ENCODE assay signal across 13 cellular contexts in the genomic region with DNA sequence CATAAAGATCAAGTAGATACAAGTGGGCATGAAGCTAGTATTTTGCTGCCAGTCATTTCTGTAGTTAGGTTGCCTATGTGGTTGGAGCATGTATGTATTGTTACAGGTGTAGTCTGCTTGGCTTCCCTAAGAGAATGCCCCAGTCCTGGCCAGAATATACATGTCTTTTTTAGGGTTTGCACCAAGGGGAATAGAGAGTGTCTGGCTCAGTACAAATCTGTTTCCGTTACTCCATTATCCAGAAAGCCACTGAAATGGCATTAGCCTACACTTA. TPM values are rescaled to one million over a fixed set of nuclear protein-coding genes. Genes with fewer than 3 reads are reported as not detected.
A peak's percentile ranks its signal among the peaks of the same experiment; 100 is the strongest.
DNase-seq lines count a peak whose midpoint lies in the region; ATAC-seq and TF ChIP-seq lines count a peak whose summit lies in the region.
"Had no signal": no experiment of that assay in that cellular context is flagged by ENCODE, and none has a peak within 500 bp of the region (broad histone marks: within the 10 kb centered on the region; RNA-seq: fewer than 3 reads in every experiment).

No MANE protein-coding gene starts in this region.

- H3K4me3 ChIP-seq in psoas muscle = no peak overlapping the region
- H3K4me3 ChIP-seq: uterus had no signal

- no peaks in the 10 kb centered on the region for H3K27me3 Mint-ChIP-seq in activated CD4-positive, alpha-beta T cell treated with anti-CD3 and anti-CD28 coated beads, Interleukin-2, amount 10 ng/mL, durations not matched to agents 7 days and 5 days
- H3K27me3 Mint-ChIP-seq in activated T-helper 17 cell treated with anti-CD3 and anti-CD28 coated beads, Interleukin-2, amount 50 U/mL, for 72 hours = no peaks in the 10 kb centered on the region
- H3K27me3 Mint-ChIP-seq: progenitor cell of endocrine pancreas had no signal

- peaks cover 51% of the 10 kb centered on the region for H3K4me1 ChIP-seq in psoas muscle

- peaks cover 75% of the 10 kb centered on the region for H3K36me3 Mint-ChIP-seq in activated CD4-positive, alpha-beta T cell treated with anti-CD3 and anti-CD28 coated beads, Interleukin-2, amount 10 ng/mL, durations not matched to agents 7 days and 5 days (ENCODE audit: low read depth)
- peaks cover 49% of the 10 kb centered on the region for H3K36me3 Mint-ChIP-seq in activated T-helper 17 cell treated with anti-CD3 and anti-CD28 coated beads, Interleukin-2, amount 50 U/mL, for 72 hours (ENCODE audit: low read depth)

- no peak overlapping the region for H3K4me3 Mint-ChIP-seq in activated CD4-positive, alpha-beta T cell treated with anti-CD3 and anti-CD28 coated beads, Interleukin-2, amount 10 ng/mL, durations not matched to agents 7 days and 5 days
- H3K4me3 Mint-ChIP-seq in activated T-helper 17 cell treated with anti-CD3 and anti-CD28 coated beads, Interleukin-2, amount 50 U/mL, for 72 hours = peak overlapping the region; percentile 34

- ATAC-seq in HG02852 (IDR thresholded peaks at IDR 0.05; ENCODE audit: unreplicated experiment) (peak; percentile 42), psoas muscle (peak in 3 of 4 donors; percentile 13 to 47 (median 47))
- peak; percentile 78 for ATAC-seq in activated T-helper 17 cell treated with anti-CD3 and anti-CD28 coated beads, Interleukin-2, amount 50 U/mL, for 72 hours (replicated peaks)

- H3K27me3 ChIP-seq in psoas muscle (ENCODE audit: insufficient read depth in 3 of 3, low read length in 2 of 3) = no peaks in the 10 kb centered on the region
- H3K27me3 ChIP-seq: uterus had no signal

- intact Hi-C loops in psoas muscle (cut with DNase I) = no loop called here

- no peaks in the 10 kb centered on the region for H3K9me3 ChIP-seq in psoas muscle
- H3K9me3 ChIP-seq: uterus had no signal

- WGBS in psoas muscle, 3 donors = 91 to 97% (median 94%) methylated on average over 1 of the region's 1 CpG

- peaks cover 76% of the 10 kb centered on the region for H3K4me1 Mint-ChIP-seq in activated CD4-positive, alpha-beta T cell treated with anti-CD3 and anti-CD28 coated beads, Interleukin-2, amount 10 ng/mL, durations not matched to agents 7 days and 5 days
- peaks cover 42% of the 10 kb centered on the region for H3K4me1 Mint-ChIP-seq in activated T-helper 17 cell treated with anti-CD3 and anti-CD28 coated beads, Interleukin-2, amount 50 U/mL, for 72 hours

- H3K36me3 ChIP-seq in psoas muscle (ENCODE audit: insufficient read depth in 1 of 2, low read depth in 1 of 2) = peaks cover 0 to 9% of the 10 kb centered on the region in 2 donors
- H3K36me3 ChIP-seq: uterus had no signal

- DNase-seq in activated CD4-positive, alpha-beta T cell treated with anti-CD3 and anti-CD28 coated beads, Interleukin-2, amount 10 ng/mL, durations not matched to agents 7 days and 5 days = no peak
- DNase-seq in activated CD4-positive, alpha-beta T cell treated with anti-CD3 and anti-CD28 coated beads for 1 hour = no peak
- DNase-seq in psoas muscle (no peak), 8988T (no peak), SK-N-DZ (ENCODE audit: low spot score) (no peak), DMS153 treated with DMSO at 0.1 percent for 48 hours (lab: John Stamatoyannopoulos, UW; ENCODE audit: unreplicated experiment) (no peak)
- DNase-seq: caudate nucleus, DMS153, NCI-H446, uterus had no signal

- no peak for TF ChIP-seq CTCF in psoas muscle (IDR thresholded peaks at IDR 0.05)

- peak overlapping the region; percentile 37 for H3K27ac ChIP-seq in psoas muscle
- H3K27ac ChIP-seq: uterus had no signal

- POLR2A ChIA-PET in activated CD4-positive, alpha-beta T cell treated with anti-CD3 and anti-CD28 coated beads, Interleukin-2, amount 10 ng/mL, durations not matched to agents 7 days and 5 days (lab: Charles Lee) = no interaction called here

- H3K27ac Mint-ChIP-seq in activated CD4-positive, alpha-beta T cell treated with anti-CD3 and anti-CD28 coated beads, Interleukin-2, amount 10 ng/mL, durations not matched to agents 7 days and 5 days = peak overlapping the region; percentile 16
- H3K27ac Mint-ChIP-seq in activated T-helper 17 cell treated with anti-CD3 and anti-CD28 coated beads, Interleukin-2, amount 50 U/mL, for 72 hours = peak overlapping the region; percentile 61
- H3K27ac Mint-ChIP-seq: progenitor cell of endocrine pancreas had no signal

- CTCF ChIA-PET in activated CD4-positive, alpha-beta T cell treated with anti-CD3 and anti-CD28 coated beads, Interleukin-2, amount 10 ng/mL, durations not matched to agents 7 days and 5 days (lab: Charles Lee) = interaction anchor here (1.2 to 2.4 kb wide), 3 partner anchors 9 to 24 kb away, joined by 3 to 10 read pairs (median 9); a partner anchor contains a TSS

- peaks cover 18% of the 10 kb centered on the region for H3K9me3 Mint-ChIP-seq in activated CD4-positive, alpha-beta T cell treated with anti-CD3 and anti-CD28 coated beads, Interleukin-2, amount 10 ng/mL, durations not matched to agents 7 days and 5 days
- H3K9me3 Mint-ChIP-seq in activated T-helper 17 cell treated with anti-CD3 and anti-CD28 coated beads, Interleukin-2, amount 50 U/mL, for 72 hours = no peaks in the 10 kb centered on the region

RNA-seq across cellular contexts. Expression of a gene that starts 23.2 kb away (rescaled TPM):
- total RNA-seq in activated CD4-positive, alpha-beta T cell treated with anti-CD3 and anti-CD28 coated beads, Interleukin-2, amount 10 ng/mL, durations not matched to agents 7 days and 5 days = 10 to 100 TPM; 60.7 to 71.2 TPM
- total RNA-seq in activated T-helper 17 cell treated with anti-CD3 and anti-CD28 coated beads, Interleukin-2, amount 50 U/mL, for 72 hours = 10 to 100 TPM; 56.0 to 56.3 TPM
- total RNA-seq in psoas muscle = 10 to 100 TPM; 18.3 to 25.7 (median 20.6) TPM
- 1 to 10 TPM; 5.3 to 7.8 (median 5.4) TPM for polyA plus RNA-seq in psoas muscle
- polyA plus RNA-seq in SK-N-DZ (2014; cell fraction: cytosol; rRNA removed) = 24.6 and 24.7 TPM in 2 replicates
- 13.3 and 15.2 TPM in 2 replicates for polyA plus RNA-seq in SK-N-DZ (2014; cell fraction: nucleus; rRNA removed)
